18 cellular contexts compared by ENCODE assay signal in the genomic region with DNA sequence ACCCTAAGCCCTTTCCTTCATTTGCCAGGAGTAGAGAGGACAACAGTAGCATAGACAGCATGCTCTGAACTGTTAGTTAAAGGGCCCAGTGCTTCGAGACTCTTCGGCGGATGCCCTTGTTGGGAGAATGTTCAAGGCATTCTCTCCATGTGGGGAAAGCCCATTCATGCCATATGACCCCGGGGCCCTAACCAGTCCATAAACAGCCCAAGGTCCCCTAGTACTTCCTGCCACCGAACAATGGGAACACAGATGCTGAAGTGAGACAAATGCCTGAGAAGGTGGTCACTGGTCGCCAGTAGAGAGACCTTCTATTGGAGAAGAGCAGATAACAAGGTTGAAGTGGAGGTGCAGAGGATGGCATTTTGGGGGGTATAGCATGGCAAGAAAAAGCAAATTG.
A peak's percentile ranks its signal among the peaks of the same experiment; 100 is the strongest.
DNase-seq lines count a peak whose midpoint lies in the region; ATAC-seq and TF ChIP-seq lines count a peak whose summit lies in the region.
"Had no signal": no experiment of that assay in that cellular context is flagged by ENCODE, and none has a peak within 500 bp of the region (broad histone marks: within the 10 kb centered on the region; RNA-seq: fewer than 3 reads in every experiment).

No MANE protein-coding gene starts in this region.

- DNase-seq in CD14-positive monocyte (ENCODE audit: low spot score) (no peak), dermis blood vessel endothelial cell (peak; percentile 62), natural killer cell (no peak), AG08395 (ENCODE audit: low spot score) (no peak), GM03348 (ENCODE audit: low spot score) (no peak), HPDE6-E6E7 (ENCODE audit: extremely low spot score) (no peak)
- DNase-seq in CD4-positive, alpha-beta memory T cell = no peak
- DNase-seq: Caco-2, DMS79, HCEC 1CT, NCI-H1417, NCI-H2029, NCI-H2171 treated with DMSO at 0.1 percent for 48 hours, NCI-H510A, NCI-H82, Right ventricle myocardium superior had no signal

- H3K27ac Mint-ChIP-seq in CD14-positive monocyte (peak overlapping the region in 5 of 7 donors; percentile 28 to 75 (median 62)), natural killer cell (peak overlapping the region; percentile 94)
- peak overlapping the region in 6 of 7 donors; percentile 16 to 91 (median 80) for H3K27ac Mint-ChIP-seq in CD4-positive, alpha-beta memory T cell

- H3K9me3 Mint-ChIP-seq in CD14-positive monocyte (no peaks in the 10 kb centered on the region), natural killer cell (no peaks in the 10 kb centered on the region)
- peaks cover 0 to 2% (median 0%) of the 10 kb centered on the region in 8 donors for H3K9me3 Mint-ChIP-seq in CD4-positive, alpha-beta memory T cell
- H3K9me3 Mint-ChIP-seq: IgD-negative memory B cell had no signal

- H3K27ac ChIP-seq in CD4-positive, alpha-beta memory T cell (ENCODE audit: low read depth, low read length) = peak overlapping the region; percentile 10

- POLR2A ChIA-PET in CD4-positive, alpha-beta memory T cell (lab: Charles Lee; ENCODE audit: partially characterized antibody) = no interaction called here

- H3K36me3 ChIP-seq in CD4-positive, alpha-beta memory T cell (ENCODE audit: insufficient read depth, low read length) = peaks cover 73% of the 10 kb centered on the region

- intact Hi-C loops in CD14-positive monocyte (cut with micrococcal nuclease) (no loop called here), natural killer cell (cut with micrococcal nuclease) (no loop called here)
- intact Hi-C loops in CD4-positive, alpha-beta memory T cell (cut with micrococcal nuclease) = no loop called here

- H3K36me3 Mint-ChIP-seq in CD14-positive monocyte (peaks cover 85 to 100% of the 10 kb centered on the region in 2 donors), natural killer cell (peaks cover 44% of the 10 kb centered on the region)
- H3K36me3 Mint-ChIP-seq in CD4-positive, alpha-beta memory T cell = peaks cover 84 to 93% of the 10 kb centered on the region in 2 donors

- TF ChIP-seq CTCF in CD14-positive monocyte (IDR thresholded peaks at IDR 0.05) (no peak), natural killer cell (IDR thresholded peaks at IDR 0.05) (no peak)

- H3K27me3 ChIP-seq in CD4-positive, alpha-beta memory T cell (ENCODE audit: insufficient read depth, low read length) = no peaks in the 10 kb centered on the region

- H3K9me3 ChIP-seq in CD4-positive, alpha-beta memory T cell (ENCODE audit: control insufficient read depth in 1 of 2, low read length in 2 of 2) = no peaks in the 10 kb centered on the region
- H3K9me3 ChIP-seq: Caco-2 had no signal

- no peak overlapping the region for H3K4me3 Mint-ChIP-seq in CD14-positive monocyte
- peak overlapping the region in 3 of 8 donors; percentile 8 to 45 (median 41) for H3K4me3 Mint-ChIP-seq in CD4-positive, alpha-beta memory T cell
- no peak overlapping the region for H3K4me3 Mint-ChIP-seq in natural killer cell

- H3K4me1 ChIP-seq in CD4-positive, alpha-beta memory T cell (ENCODE audit: insufficient read depth, low read length) = peaks cover 60% of the 10 kb centered on the region
- H3K4me1 ChIP-seq: Caco-2 had no signal

- no peak overlapping the region for H3K4me3 ChIP-seq in CD4-positive, alpha-beta memory T cell (ENCODE audit: low read length in 2 of 2)

- ATAC-seq in natural killer cell = no peak
- ATAC-seq: Panc1 had no signal

- H3K27me3 Mint-ChIP-seq in CD14-positive monocyte (ENCODE audit: low read depth in 3 of 3) (peaks cover 0 to 2% (median 0%) of the 10 kb centered on the region in 3 donors), natural killer cell (ENCODE audit: low read depth in 2 of 2) (no peaks in the 10 kb centered on the region)
- H3K27me3 Mint-ChIP-seq in CD4-positive, alpha-beta memory T cell = no peaks in the 10 kb centered on the region
- H3K27me3 Mint-ChIP-seq: IgD-negative memory B cell had no signal

- peaks cover 20% of the 10 kb centered on the region for H3K4me1 Mint-ChIP-seq in CD14-positive monocyte
- H3K4me1 Mint-ChIP-seq in CD4-positive, alpha-beta memory T cell = peaks cover 52 to 95% (median 68%) of the 10 kb centered on the region in 4 donors
- peaks cover 76 to 78% of the 10 kb centered on the region in 2 donors for H3K4me1 Mint-ChIP-seq in natural killer cell

- CTCF ChIA-PET in CD4-positive, alpha-beta memory T cell (lab: Charles Lee; ENCODE audit: partially characterized antibody) = interaction anchor here (1.2 to 6.2 kb wide), 7 partner anchors 10 to 602 kb away, joined by 4 to 43 read pairs (median 9); no protein-coding TSS in a partner anchor
